10 cellular contexts compared by ENCODE assay signal in the genomic region with DNA sequence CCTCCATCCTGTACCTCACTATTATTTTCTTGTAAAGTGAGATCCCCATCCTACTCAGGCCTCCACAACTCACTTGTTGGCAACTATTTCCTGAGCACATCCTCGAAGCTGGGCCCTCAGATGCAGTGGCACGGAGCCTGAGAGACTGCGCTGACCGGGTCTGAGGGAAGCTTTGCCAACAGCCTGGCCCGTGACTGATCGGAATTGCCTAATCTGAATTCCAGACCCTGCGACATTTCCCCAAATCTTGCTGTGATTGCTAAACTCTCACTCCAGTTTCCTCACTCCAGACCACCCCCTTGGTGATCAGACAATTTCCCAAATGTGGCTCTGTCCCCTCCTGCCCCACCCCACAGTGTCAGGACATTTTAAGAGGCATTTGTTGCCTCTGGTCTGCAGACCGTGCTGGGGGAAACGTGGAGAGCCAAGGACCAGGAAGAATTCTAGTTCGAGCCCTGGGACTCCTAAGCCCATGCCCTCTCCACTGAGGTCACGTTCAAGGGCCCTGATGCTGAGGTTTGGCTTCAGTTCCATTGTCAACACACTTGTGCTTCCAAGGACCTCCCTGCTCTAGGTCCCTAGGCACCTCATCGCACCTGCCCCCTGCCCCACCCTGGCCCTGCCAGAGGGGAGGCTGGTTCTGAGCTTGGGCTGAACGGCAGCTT. TPM values are rescaled to one million over a fixed set of nuclear protein-coding genes. Genes with fewer than 3 reads are reported as not detected.
DNase-seq lines count a peak whose midpoint lies in the region; ATAC-seq and TF ChIP-seq lines count a peak whose summit lies in the region.
"Had no signal": no experiment of that assay in that cellular context is flagged by ENCODE, and none has a peak within 500 bp of the region (broad histone marks: within the 10 kb centered on the region; RNA-seq: fewer than 3 reads in every experiment).

No MANE protein-coding gene starts in this region.

- H4K20me1 ChIP-seq in osteoblast (ENCODE audit: insufficient read depth, low read length) = peaks cover 23% of the 10 kb centered on the region

- no peak for DNase-seq in activated naive CD4-positive, alpha-beta T cell treated with anti-CD3 and anti-CD28 coated beads, Interleukin-2, amount 50 U/mL, for 72 hours (ENCODE audit: low spot score in 2 of 2)
- no peak for DNase-seq in activated naive CD4-positive, alpha-beta T cell treated with anti-CD3 and anti-CD28 coated beads, Interleukin-2, amount 50 U/mL, for 16 hours
- DNase-seq in foreskin fibroblast (peak; percentile 64 to 83), osteoblast (ENCODE audit: insufficient read length, low spot score, missing footprints) (peak; percentile 94), vagina (ENCODE audit: extremely low spot score in 2 of 2) (peak in 1 of 2 donors; percentile 96), T-helper 2 cell (no peak)
- DNase-seq: naive thymus-derived CD4-positive, alpha-beta T cell; WERI-Rb-1 had no signal

- H3K36me3 Mint-ChIP-seq in activated naive CD4-positive, alpha-beta T cell treated with anti-CD3 and anti-CD28 coated beads, Interleukin-2, amount 50 U/mL, for 72 hours = no peaks in the 10 kb centered on the region

- H3K27ac ChIP-seq in osteoblast (ENCODE audit: low read depth, low read length) (peak overlapping the region; percentile 38), vagina (peak overlapping the region; percentile 72)
- H3K27ac ChIP-seq: WERI-Rb-1 had no signal

- no peak for TF ChIP-seq CTCF in foreskin fibroblast (IDR thresholded peaks at IDR 0.05; ENCODE audit: low read depth, low read length)
- no peak for TF ChIP-seq CTCF in osteoblast (IDR thresholded peaks at IDR 0.05; ENCODE audit: extremely low read depth, low read depth, low read length)
- no peak for TF ChIP-seq CTCF in vagina (IDR thresholded peaks at IDR 0.05)

- peak overlapping the region; percentile 62 to 72 for H3K27ac Mint-ChIP-seq in activated naive CD4-positive, alpha-beta T cell treated with anti-CD3 and anti-CD28 coated beads, Interleukin-2, amount 50 U/mL, for 72 hours

- intact Hi-C loops in vagina (cut with DNase I) = no loop called here

- ATAC-seq in activated naive CD4-positive, alpha-beta T cell treated with anti-CD3 and anti-CD28 coated beads, Interleukin-2, amount 50 U/mL, for 72 hours = no peak
- ATAC-seq in HG03460 (IDR thresholded peaks at IDR 0.05; ENCODE audit: unreplicated experiment) = no peak
- no peak for ATAC-seq in GM21576 (IDR thresholded peaks at IDR 0.05; ENCODE audit: unreplicated experiment)
- ATAC-seq: naive thymus-derived CD4-positive, alpha-beta T cell had no signal

- H3K27me3 ChIP-seq in osteoblast (ENCODE audit: insufficient read depth, low read length) = no peaks in the 10 kb centered on the region
- no peaks in the 10 kb centered on the region for H3K27me3 ChIP-seq in vagina

- peaks cover 3% of the 10 kb centered on the region for H3K36me3 ChIP-seq in osteoblast (ENCODE audit: insufficient read depth, low read length)
- H3K36me3 ChIP-seq in vagina = no peaks in the 10 kb centered on the region

- H3K79me2 ChIP-seq in osteoblast (ENCODE audit: insufficient read depth, low read length) = peaks cover 52% of the 10 kb centered on the region

- H2AFZ ChIP-seq in osteoblast (ENCODE audit: low read length) = peak overlapping the region; percentile 36

- H3K4me1 ChIP-seq in osteoblast (ENCODE audit: insufficient read depth, low read length) = peaks cover 21% of the 10 kb centered on the region
- peaks cover 40% of the 10 kb centered on the region for H3K4me1 ChIP-seq in vagina

- peak overlapping the region; percentile 65 for H3K4me2 ChIP-seq in osteoblast (ENCODE audit: insufficient read depth, low read length)

- no peaks in the 10 kb centered on the region for H3K9me3 Mint-ChIP-seq in activated naive CD4-positive, alpha-beta T cell treated with anti-CD3 and anti-CD28 coated beads, Interleukin-2, amount 50 U/mL, for 72 hours

- H3K9me3 ChIP-seq in osteoblast (ENCODE audit: low read depth, low read length) (no peaks in the 10 kb centered on the region), vagina (no peaks in the 10 kb centered on the region)

- TF ChIP-seq POLR2A in vagina (IDR thresholded peaks at IDR 0.05) = no peak

- H3K4me3 ChIP-seq in foreskin fibroblast (ENCODE audit: low read depth in 1 of 2, low read length in 2 of 2) (no peak overlapping the region), osteoblast (ENCODE audit: insufficient read depth, low read length) (no peak overlapping the region), vagina (no peak overlapping the region)

RNA-seq across cellular contexts. Expression of gene KLHL25, which starts 22.8 kb away (rescaled TPM):
- total RNA-seq in activated naive CD4-positive, alpha-beta T cell treated with anti-CD3 and anti-CD28 coated beads, Interleukin-2, amount 50 U/mL, for 72 hours = 1 to 10 TPM; 6.0 to 9.2 TPM
- 3.8 and 4.3 TPM in 2 replicates for total RNA-seq in osteoblast
- 9.6 TPM for total RNA-seq in vagina

Comparison
In these comparisons a context has a peak if more than half of its experiments do, and no peak if none do; other contexts are left out.
1. DNase-seq: peak in foreskin fibroblast (2 of 2) and osteoblast (single experiment); none in activated naive CD4-positive, alpha-beta T cell treated with anti-CD3 and anti-CD28 coated beads, Interleukin-2, amount 50 U/mL, for 72 hours (0 of 2), activated naive CD4-positive, alpha-beta T cell treated with anti-CD3 and anti-CD28 coated beads, Interleukin-2, amount 50 U/mL, for 16 hours (single experiment) and T-helper 2 cell (0 of 5).